In the genomic region with DNA sequence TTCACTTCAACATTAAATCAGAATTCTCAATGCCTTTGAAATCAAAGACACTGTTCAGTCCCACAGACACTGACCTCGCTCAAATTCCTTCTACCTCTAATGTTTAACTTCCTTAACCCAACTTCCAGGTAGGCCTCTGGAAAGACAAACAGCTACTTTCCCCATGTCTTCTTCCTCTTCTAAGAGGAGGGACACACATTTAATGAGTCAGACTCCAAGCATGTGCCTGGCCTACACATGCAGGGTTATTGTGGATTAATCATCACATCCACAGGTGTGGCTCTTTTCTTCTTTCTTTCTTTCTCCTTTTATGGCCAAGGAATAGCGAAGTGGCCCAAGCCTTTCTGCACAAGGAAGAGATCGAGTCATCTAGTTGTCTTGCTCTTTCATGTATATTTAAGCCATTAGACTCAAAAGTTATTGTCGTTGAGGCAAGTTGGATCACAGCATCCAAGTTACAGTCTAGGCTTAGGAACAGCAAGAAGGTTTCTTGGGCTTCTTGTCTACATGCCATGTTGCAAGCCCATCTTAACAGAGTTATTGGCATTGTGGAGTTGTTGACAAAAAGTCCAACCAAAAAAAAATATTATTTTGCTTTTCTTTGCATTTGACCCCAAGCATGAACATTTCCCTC, we compare ENCODE assay signal across 1 cellular context.
TF ChIP-seq lines count a peak whose summit lies in the region.

No MANE protein-coding gene starts in this region.

TF ChIP-seq in HepG2, 621 proteins besides CTCF, POLR2A, EP300 and RAD21 (continued from another document and continues in another):
- TF ChIP-seq, protein P1, sequence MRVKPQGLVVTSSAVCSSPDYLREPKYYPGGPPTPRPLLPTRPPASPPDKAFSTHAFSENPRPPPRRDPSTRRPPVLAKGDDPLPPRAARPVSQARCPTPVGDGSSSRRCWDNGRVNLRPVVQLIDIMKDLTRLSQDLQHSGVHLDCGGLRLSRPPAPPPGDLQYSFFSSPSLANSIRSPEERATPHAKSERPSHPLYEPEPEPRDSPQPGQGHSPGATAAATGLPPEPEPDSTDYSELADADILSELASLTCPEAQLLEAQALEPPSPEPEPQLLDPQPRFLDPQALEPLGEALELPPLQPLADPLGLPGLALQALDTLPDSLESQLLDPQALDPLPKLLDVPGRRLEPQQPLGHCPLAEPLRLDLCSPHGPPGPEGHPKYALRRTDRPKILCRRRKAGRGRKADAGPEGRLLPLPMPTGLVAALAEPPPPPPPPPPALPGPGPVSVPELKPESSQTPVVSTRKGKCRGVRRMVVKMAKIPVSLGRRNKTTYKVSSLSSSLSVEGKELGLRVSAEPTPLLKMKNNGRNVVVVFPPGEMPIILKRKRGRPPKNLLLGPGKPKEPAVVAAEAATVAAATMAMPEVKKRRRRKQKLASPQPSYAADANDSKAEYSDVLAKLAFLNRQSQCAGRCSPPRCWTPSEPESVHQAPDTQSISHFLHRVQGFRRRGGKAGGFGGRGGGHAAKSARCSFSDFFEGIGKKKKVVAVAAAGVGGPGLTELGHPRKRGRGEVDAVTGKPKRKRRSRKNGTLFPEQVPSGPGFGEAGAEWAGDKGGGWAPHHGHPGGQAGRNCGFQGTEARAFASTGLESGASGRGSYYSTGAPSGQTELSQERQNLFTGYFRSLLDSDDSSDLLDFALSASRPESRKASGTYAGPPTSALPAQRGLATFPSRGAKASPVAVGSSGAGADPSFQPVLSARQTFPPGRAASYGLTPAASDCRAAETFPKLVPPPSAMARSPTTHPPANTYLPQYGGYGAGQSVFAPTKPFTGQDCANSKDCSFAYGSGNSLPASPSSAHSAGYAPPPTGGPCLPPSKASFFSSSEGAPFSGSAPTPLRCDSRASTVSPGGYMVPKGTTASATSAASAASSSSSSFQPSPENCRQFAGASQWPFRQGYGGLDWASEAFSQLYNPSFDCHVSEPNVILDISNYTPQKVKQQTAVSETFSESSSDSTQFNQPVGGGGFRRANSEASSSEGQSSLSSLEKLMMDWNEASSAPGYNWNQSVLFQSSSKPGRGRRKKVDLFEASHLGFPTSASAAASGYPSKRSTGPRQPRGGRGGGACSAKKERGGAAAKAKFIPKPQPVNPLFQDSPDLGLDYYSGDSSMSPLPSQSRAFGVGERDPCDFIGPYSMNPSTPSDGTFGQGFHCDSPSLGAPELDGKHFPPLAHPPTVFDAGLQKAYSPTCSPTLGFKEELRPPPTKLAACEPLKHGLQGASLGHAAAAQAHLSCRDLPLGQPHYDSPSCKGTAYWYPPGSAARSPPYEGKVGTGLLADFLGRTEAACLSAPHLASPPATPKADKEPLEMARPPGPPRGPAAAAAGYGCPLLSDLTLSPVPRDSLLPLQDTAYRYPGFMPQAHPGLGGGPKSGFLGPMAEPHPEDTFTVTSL (CRISPR knock-in tag; IDR thresholded peaks at IDR 0.05; ENCODE audit: borderline replicate concordance): peak; percentile 91; the same call in 1 of the 2 replicates
- peak; percentile 91; the same call in 1 of the 2 replicates for TF ChIP-seq ETV5 (CRISPR knock-in tag; IDR thresholded peaks at IDR 0.05; ENCODE audit: borderline replicate concordance)
- no peak; the same call in 1 of the 2 replicates for TF ChIP-seq ELF4 (CRISPR knock-in tag; IDR thresholded peaks at IDR 0.05; ENCODE audit: borderline replicate concordance)
- peak; percentile 61; the same call in 1 of the 2 replicates for TF ChIP-seq SPEN (CRISPR knock-in tag; IDR thresholded peaks at IDR 0.05; ENCODE audit: low read depth)
- TF ChIP-seq, protein P2, sequence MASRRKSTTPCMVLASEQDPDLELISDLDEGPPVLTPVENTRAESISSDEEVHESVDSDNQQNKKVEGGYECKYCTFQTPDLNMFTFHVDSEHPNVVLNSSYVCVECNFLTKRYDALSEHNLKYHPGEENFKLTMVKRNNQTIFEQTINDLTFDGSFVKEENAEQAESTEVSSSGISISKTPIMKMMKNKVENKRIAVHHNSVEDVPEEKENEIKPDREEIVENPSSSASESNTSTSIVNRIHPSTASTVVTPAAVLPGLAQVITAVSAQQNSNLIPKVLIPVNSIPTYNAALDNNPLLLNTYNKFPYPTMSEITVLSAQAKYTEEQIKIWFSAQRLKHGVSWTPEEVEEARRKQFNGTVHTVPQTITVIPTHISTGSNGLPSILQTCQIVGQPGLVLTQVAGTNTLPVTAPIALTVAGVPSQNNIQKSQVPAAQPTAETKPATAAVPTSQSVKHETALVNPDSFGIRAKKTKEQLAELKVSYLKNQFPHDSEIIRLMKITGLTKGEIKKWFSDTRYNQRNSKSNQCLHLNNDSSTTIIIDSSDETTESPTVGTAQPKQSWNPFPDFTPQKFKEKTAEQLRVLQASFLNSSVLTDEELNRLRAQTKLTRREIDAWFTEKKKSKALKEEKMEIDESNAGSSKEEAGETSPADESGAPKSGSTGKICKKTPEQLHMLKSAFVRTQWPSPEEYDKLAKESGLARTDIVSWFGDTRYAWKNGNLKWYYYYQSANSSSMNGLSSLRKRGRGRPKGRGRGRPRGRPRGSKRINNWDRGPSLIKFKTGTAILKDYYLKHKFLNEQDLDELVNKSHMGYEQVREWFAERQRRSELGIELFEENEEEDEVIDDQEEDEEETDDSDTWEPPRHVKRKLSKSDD (CRISPR knock-in tag; IDR thresholded peaks at IDR 0.05; ENCODE audit: low read depth): no peak
- no peak for TF ChIP-seq KMT2A (CRISPR knock-in tag; IDR thresholded peaks at IDR 0.05)
- no peak for TF ChIP-seq ZNF850 (CRISPR knock-in tag; conservative IDR thresholded peaks at IDR 0.05)
- TF ChIP-seq FOXK1 (CRISPR knock-in tag; IDR thresholded peaks at IDR 0.05; ENCODE audit: borderline replicate concordance, low read depth): peak; percentile 27; the same call in 1 of the 2 replicates
- no peak for TF ChIP-seq ZSCAN25 (CRISPR knock-in tag; IDR thresholded peaks at IDR 0.05)
- TF ChIP-seq, protein P3, sequence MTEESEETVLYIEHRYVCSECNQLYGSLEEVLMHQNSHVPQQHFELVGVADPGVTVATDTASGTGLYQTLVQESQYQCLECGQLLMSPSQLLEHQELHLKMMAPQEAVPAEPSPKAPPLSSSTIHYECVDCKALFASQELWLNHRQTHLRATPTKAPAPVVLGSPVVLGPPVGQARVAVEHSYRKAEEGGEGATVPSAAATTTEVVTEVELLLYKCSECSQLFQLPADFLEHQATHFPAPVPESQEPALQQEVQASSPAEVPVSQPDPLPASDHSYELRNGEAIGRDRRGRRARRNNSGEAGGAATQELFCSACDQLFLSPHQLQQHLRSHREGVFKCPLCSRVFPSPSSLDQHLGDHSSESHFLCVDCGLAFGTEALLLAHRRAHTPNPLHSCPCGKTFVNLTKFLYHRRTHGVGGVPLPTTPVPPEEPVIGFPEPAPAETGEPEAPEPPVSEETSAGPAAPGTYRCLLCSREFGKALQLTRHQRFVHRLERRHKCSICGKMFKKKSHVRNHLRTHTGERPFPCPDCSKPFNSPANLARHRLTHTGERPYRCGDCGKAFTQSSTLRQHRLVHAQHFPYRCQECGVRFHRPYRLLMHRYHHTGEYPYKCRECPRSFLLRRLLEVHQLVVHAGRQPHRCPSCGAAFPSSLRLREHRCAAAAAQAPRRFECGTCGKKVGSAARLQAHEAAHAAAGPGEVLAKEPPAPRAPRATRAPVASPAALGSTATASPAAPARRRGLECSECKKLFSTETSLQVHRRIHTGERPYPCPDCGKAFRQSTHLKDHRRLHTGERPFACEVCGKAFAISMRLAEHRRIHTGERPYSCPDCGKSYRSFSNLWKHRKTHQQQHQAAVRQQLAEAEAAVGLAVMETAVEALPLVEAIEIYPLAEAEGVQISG (CRISPR knock-in tag; IDR thresholded peaks at IDR 0.05): no peak
- TF ChIP-seq ZNF264 (CRISPR knock-in tag; IDR thresholded peaks at IDR 0.05): no peak
- TF ChIP-seq NBN (conservative IDR thresholded peaks at IDR 0.05): no peak
- TF ChIP-seq, protein P4, sequence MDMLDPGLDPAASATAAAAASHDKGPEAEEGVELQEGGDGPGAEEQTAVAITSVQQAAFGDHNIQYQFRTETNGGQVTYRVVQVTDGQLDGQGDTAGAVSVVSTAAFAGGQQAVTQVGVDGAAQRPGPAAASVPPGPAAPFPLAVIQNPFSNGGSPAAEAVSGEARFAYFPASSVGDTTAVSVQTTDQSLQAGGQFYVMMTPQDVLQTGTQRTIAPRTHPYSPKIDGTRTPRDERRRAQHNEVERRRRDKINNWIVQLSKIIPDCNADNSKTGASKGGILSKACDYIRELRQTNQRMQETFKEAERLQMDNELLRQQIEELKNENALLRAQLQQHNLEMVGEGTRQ (IDR thresholded peaks at IDR 0.05; ENCODE audit: low read depth, low read length): no peak
- TF ChIP-seq, protein P4 (CRISPR knock-in tag; IDR thresholded peaks at IDR 0.05; ENCODE audit: borderline replicate concordance): no peak
- TF ChIP-seq, protein P5, sequence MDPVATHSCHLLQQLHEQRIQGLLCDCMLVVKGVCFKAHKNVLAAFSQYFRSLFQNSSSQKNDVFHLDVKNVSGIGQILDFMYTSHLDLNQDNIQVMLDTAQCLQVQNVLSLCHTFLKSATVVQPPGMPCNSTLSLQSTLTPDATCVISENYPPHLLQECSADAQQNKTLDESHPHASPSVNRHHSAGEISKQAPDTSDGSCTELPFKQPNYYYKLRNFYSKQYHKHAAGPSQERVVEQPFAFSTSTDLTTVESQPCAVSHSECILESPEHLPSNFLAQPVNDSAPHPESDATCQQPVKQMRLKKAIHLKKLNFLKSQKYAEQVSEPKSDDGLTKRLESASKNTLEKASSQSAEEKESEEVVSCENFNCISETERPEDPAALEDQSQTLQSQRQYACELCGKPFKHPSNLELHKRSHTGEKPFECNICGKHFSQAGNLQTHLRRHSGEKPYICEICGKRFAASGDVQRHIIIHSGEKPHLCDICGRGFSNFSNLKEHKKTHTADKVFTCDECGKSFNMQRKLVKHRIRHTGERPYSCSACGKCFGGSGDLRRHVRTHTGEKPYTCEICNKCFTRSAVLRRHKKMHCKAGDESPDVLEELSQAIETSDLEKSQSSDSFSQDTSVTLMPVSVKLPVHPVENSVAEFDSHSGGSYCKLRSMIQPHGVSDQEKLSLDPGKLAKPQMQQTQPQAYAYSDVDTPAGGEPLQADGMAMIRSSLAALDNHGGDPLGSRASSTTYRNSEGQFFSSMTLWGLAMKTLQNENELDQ (CRISPR knock-in tag; IDR thresholded peaks at IDR 0.05; ENCODE audit: borderline replicate concordance): no peak
- peak; percentile 93 for TF ChIP-seq FOSL1 (CRISPR knock-in tag; IDR thresholded peaks at IDR 0.05; ENCODE audit: borderline replicate concordance)
- TF ChIP-seq NR3C1 (CRISPR knock-in tag; IDR thresholded peaks at IDR 0.05): no peak
- TF ChIP-seq CENPX (CRISPR knock-in tag; IDR thresholded peaks at IDR 0.05): no peak
- no peak for TF ChIP-seq NFKBIZ (CRISPR knock-in tag; IDR thresholded peaks at IDR 0.05)
- TF ChIP-seq ZNF382 (CRISPR knock-in tag; IDR thresholded peaks at IDR 0.05; ENCODE audit: borderline replicate concordance): 0 out of 2 replicates have a peak, but pooled peaks have one; percentile 22
- TF ChIP-seq BORCS8-MEF2B (CRISPR knock-in tag; IDR thresholded peaks at IDR 0.05): no peak
- TF ChIP-seq, protein P6, sequence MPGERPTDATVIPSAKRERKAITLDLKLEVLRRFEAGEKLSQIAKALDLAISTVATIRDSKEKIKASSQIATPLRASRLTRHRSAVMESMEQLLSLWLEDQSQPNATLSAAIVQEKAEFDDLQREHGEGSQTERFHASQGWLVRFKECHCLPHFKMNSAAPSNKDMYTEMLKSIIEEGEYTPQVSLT (CRISPR knock-in tag; IDR thresholded peaks at IDR 0.05; ENCODE audit: borderline replicate concordance, low read depth): no peak
- TF ChIP-seq, protein P7, sequence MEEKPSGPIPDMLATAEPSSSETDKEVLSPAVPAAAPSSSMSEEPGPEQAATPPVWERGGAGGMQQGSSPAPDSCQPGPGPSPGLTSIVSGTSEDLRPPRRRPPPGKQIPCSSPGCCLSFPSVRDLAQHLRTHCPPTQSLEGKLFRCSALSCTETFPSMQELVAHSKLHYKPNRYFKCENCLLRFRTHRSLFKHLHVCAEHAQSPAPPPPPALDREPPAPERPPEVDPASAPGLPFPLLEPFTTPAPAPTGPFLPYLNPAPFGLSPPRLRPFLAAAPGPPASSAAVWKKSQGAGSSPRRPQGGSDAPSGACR (CRISPR knock-in tag; IDR thresholded peaks at IDR 0.05): no peak
- TF ChIP-seq TMF1 (CRISPR knock-in tag; IDR thresholded peaks at IDR 0.05; ENCODE audit: low read depth): no peak
- no peak for TF ChIP-seq ZNF703 (CRISPR knock-in tag; IDR thresholded peaks at IDR 0.05; ENCODE audit: borderline replicate concordance)
- TF ChIP-seq, protein P8, sequence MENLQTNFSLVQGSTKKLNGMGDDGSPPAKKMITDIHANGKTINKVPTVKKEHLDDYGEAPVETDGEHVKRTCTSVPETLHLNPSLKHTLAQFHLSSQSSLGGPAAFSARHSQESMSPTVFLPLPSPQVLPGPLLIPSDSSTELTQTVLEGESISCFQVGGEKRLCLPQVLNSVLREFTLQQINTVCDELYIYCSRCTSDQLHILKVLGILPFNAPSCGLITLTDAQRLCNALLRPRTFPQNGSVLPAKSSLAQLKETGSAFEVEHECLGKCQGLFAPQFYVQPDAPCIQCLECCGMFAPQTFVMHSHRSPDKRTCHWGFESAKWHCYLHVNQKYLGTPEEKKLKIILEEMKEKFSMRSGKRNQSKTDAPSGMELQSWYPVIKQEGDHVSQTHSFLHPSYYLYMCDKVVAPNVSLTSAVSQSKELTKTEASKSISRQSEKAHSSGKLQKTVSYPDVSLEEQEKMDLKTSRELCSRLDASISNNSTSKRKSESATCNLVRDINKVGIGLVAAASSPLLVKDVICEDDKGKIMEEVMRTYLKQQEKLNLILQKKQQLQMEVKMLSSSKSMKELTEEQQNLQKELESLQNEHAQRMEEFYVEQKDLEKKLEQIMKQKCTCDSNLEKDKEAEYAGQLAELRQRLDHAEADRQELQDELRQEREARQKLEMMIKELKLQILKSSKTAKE (CRISPR knock-in tag; IDR thresholded peaks at IDR 0.05; ENCODE audit: borderline replicate concordance): peak; percentile 48; the same call in 1 of the 2 replicates
- TF ChIP-seq TSC22D2 (CRISPR knock-in tag; IDR thresholded peaks at IDR 0.05; ENCODE audit: borderline replicate concordance): no peak
- TF ChIP-seq, protein P9, sequence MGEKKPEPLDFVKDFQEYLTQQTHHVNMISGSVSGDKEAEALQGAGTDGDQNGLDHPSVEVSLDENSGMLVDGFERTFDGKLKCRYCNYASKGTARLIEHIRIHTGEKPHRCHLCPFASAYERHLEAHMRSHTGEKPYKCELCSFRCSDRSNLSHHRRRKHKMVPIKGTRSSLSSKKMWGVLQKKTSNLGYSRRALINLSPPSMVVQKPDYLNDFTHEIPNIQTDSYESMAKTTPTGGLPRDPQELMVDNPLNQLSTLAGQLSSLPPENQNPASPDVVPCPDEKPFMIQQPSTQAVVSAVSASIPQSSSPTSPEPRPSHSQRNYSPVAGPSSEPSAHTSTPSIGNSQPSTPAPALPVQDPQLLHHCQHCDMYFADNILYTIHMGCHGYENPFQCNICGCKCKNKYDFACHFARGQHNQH (CRISPR knock-in tag; IDR thresholded peaks at IDR 0.05): peak; percentile 68; the same call in 1 of the 2 replicates
- TF ChIP-seq ZNF383 (CRISPR knock-in tag; IDR thresholded peaks at IDR 0.05; ENCODE audit: borderline replicate concordance): no peak
- TF ChIP-seq ZNF329 (CRISPR knock-in tag; IDR thresholded peaks at IDR 0.05; ENCODE audit: low read depth): no peak
- TF ChIP-seq ZNF3 (CRISPR knock-in tag; IDR thresholded peaks at IDR 0.05): no peak
- TF ChIP-seq ZNF20 (CRISPR knock-in tag; IDR thresholded peaks at IDR 0.05): no peak
- no peak for TF ChIP-seq RBFOX2 (IDR thresholded peaks at IDR 0.05; ENCODE audit: low read depth, low read length)
